2 cellular contexts compared by ENCODE assay signal in the genomic region with DNA sequence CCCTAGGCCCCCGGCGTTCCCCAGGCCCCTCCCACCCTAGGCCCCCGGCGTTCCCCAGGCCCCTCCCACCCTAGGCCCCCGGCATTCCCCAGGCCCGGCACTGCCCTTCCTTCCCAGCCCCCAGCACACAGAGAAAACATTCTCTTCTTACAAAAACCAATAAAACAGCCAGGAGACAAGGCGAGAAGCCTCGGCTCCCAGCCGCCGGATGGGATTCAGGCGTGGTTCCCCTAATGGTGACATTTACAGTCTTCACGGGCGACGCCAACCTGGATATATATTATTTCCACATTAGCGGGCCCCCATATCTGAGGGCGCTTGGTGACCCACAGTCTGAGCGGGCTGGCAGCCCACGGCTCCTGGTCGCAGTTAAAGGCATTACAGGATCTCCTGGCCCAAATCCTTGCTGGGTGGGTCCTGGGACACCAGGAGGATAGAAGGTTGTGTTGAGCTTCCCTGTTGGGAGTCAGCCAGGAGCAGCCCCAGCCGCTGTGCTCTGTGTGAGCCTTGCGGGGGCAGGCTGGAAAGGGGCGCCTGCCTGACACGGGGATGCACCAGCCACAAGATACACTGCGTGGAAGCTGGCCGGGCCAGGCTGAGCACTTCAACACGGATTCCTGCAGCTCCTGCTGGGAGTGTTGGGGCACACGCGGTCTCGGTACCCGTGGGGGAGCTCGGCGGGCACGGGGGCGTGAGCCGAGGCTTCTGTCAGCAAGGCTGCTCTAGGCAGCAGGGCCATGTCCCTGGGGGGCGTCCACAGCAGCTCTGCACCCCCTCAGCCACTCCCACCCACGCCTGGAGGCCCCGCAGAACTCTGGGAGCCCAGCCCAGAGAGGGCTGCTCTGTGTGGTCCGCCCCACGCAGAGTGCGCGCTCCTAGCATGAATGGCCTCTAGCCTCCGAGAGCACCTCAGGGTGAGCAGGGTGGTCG.
TF ChIP-seq lines count a peak whose summit lies in the region.

No MANE protein-coding gene starts in this region.

TF ChIP-seq in IMR-90, 13 proteins besides CTCF, POLR2A, EP300 and RAD21 (continued from another document):
- no peak for TF ChIP-seq MAZ (IDR thresholded peaks at IDR 0.05; ENCODE audit: borderline replicate concordance, low read depth, low read length)
- TF ChIP-seq CHD1 (IDR thresholded peaks at IDR 0.05; ENCODE audit: low read depth, low read length), result no peak
- no peak for TF ChIP-seq MXI1 (IDR thresholded peaks at IDR 0.05; ENCODE audit: borderline replicate concordance, low read depth, low read length)

TF ChIP-seq in endothelial cell of umbilical vein, 7 proteins besides CTCF, POLR2A, EP300 and RAD21 (continued from another document):
- TF ChIP-seq, protein P1, sequence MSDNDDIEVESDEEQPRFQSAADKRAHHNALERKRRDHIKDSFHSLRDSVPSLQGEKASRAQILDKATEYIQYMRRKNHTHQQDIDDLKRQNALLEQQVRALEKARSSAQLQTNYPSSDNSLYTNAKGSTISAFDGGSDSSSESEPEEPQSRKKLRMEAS (IDR thresholded peaks at IDR 0.05; ENCODE audit: insufficient read depth, insufficient read length), result no peak
- TF ChIP-seq POLR2AphosphoS5 (IDR thresholded peaks at IDR 0.05; ENCODE audit: insufficient read depth, low read depth, low read length) (no peak), FOS (IDR thresholded peaks at IDR 0.05; ENCODE audit: borderline replicate concordance, insufficient read depth, low read length) (no peak), GATA2 (IDR thresholded peaks at IDR 0.05; ENCODE audit: insufficient read depth, insufficient read length, low read depth, low read length) (no peak), JUN (IDR thresholded peaks at IDR 0.05; ENCODE audit: borderline replicate concordance, insufficient read depth, insufficient read length, low read depth) (no peak)
